Comparison of ENCODE assay signal across 2 cellular contexts in genomic region chr20:3472105-3472504, GRCh38.
TF ChIP-seq lines count a peak whose summit lies in the region.

No MANE protein-coding gene starts in this region.

TF ChIP-seq in SK-N-SH, 30 proteins besides CTCF, POLR2A, EP300 and RAD21 (continued from another document):
- TF ChIP-seq USF1 (IDR thresholded peaks at IDR 0.05; ENCODE audit: borderline replicate concordance, low read depth) (no peak), TEAD4 (IDR thresholded peaks at IDR 0.05; ENCODE audit: borderline replicate concordance, insufficient read depth) (no peak), USF2 (IDR thresholded peaks at IDR 0.05; ENCODE audit: borderline replicate concordance, low read depth, low read length) (no peak), ELF1 (IDR thresholded peaks at IDR 0.05) (no peak), RFX5 (IDR thresholded peaks at IDR 0.05; ENCODE audit: low read length) (no peak), YY1 (IDR thresholded peaks at IDR 0.05; ENCODE audit: low read depth) (no peak), RXRA (IDR thresholded peaks at IDR 0.05; ENCODE audit: borderline replicate concordance, low read depth) (no peak), SIN3A (IDR thresholded peaks at IDR 0.05; ENCODE audit: borderline replicate concordance, low read depth, low read length) (no peak), MXI1 (IDR thresholded peaks at IDR 0.05; ENCODE audit: low read depth, low read length) (no peak)
- TF ChIP-seq, protein P1, sequence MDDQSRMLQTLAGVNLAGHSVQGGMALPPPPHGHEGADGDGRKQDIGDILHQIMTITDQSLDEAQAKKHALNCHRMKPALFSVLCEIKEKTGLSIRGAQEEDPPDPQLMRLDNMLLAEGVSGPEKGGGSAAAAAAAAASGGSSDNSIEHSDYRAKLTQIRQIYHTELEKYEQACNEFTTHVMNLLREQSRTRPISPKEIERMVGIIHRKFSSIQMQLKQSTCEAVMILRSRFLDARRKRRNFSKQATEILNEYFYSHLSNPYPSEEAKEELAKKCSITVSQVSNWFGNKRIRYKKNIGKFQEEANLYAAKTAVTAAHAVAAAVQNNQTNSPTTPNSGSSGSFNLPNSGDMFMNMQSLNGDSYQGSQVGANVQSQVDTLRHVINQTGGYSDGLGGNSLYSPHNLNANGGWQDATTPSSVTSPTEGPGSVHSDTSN (IDR thresholded peaks at IDR 0.05), result no peak
- TF ChIP-seq, protein P2, sequence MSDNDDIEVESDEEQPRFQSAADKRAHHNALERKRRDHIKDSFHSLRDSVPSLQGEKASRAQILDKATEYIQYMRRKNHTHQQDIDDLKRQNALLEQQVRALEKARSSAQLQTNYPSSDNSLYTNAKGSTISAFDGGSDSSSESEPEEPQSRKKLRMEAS (IDR thresholded peaks at IDR 0.05; ENCODE audit: low read depth), result no peak

TF ChIP-seq in SK-N-SH treated with all-trans-retinoic acid at 6 μM for 48 hours, 23 proteins besides CTCF, POLR2A, EP300 and RAD21 (continued from another document):
- no peak for TF ChIP-seq CREB5 (CRISPR knock-in tag; IDR thresholded peaks at IDR 0.05; ENCODE audit: low read depth)
- no peak for TF ChIP-seq GLIS3 (CRISPR knock-in tag; IDR thresholded peaks at IDR 0.05)
- TF ChIP-seq RARB (CRISPR knock-in tag; IDR thresholded peaks at IDR 0.05), result no peak
- TF ChIP-seq TCF4 (CRISPR knock-in tag; IDR thresholded peaks at IDR 0.05; ENCODE audit: borderline replicate concordance), result no peak
- TF ChIP-seq PPARA (CRISPR knock-in tag; IDR thresholded peaks at IDR 0.05; ENCODE audit: borderline replicate concordance), result no peak
- no peak for TF ChIP-seq ZNF8 (CRISPR knock-in tag; IDR thresholded peaks at IDR 0.05)
- no peak for TF ChIP-seq BACH2 (CRISPR knock-in tag; IDR thresholded peaks at IDR 0.05; ENCODE audit: borderline replicate concordance)
- no peak for TF ChIP-seq CSDC2 (CRISPR knock-in tag; IDR thresholded peaks at IDR 0.05)
- no peak for TF ChIP-seq POU6F1 (CRISPR knock-in tag; IDR thresholded peaks at IDR 0.05; ENCODE audit: borderline replicate concordance, low read depth)
